In genomic region chr16:86959729-86960128, GRCh38 we compare ENCODE assay signal across 22 cellular contexts.
"Had no signal": no experiment of that assay in that cellular context is flagged by ENCODE, and none has a peak within 500 bp of the region (broad histone marks: within the 10 kb centered on the region; RNA-seq: fewer than 3 reads in every experiment).

No MANE protein-coding gene starts in this region.

- FAIRE-seq: colon, frontal cortex had no signal

- H3K4me1 ChIP-seq: lower lobe of right lung, parathyroid adenoma, vagina had no signal

- H3K4me3 Mint-ChIP-seq: immature natural killer cell; natural killer cell treated with Interleukin-12 subunit alpha and Interleukin-12 subunit beta and Interleukin-15 and Interleukin-18, amount 100 ng/mL, for 72 hours; stimulated activated naive CD8-positive, alpha-beta T cell treated with anti-CD3 and anti-CD28 coated beads, Interleukin-15, amount 100 ng/mL, for 72 hours had no signal

- H3K4me3 ChIP-seq: lower lobe of right lung, smooth muscle cell, suprapubic skin, vagina had no signal

- H3K27ac ChIP-seq: lower lobe of right lung, neutrophil, parathyroid adenoma, suprapubic skin, vagina had no signal

- DNase-seq: effector CD4-positive, alpha-beta T cell; immature natural killer cell; islet precursor cell; left ventricle myocardium superior; lower lobe of right lung; stimulated activated CD4-positive, alpha-beta T cell treated with anti-CD3 and anti-CD28 coated beads, Interleukin-12 subunit alpha, Interleukin-12 subunit beta, amount 100 ng/mL, for 4 hours; stimulated activated CD4-positive, alpha-beta T cell treated with anti-CD3 and anti-CD28 coated beads, Interleukin-1b, Interleukin-23, amount 100 ng/mL, for 48 hours; stimulated activated CD4-positive, alpha-beta T cell treated with anti-CD3 and anti-CD28 coated beads, Interleukin-4, amount 100 ng/mL, for 1 hour; stimulated activated CD8-positive, alpha-beta memory T cell treated with anti-CD3 and anti-CD28 coated beads, Interleukin-4, amount 100 ng/mL, for 48 hours; stimulated activated naive CD4-positive, alpha-beta T cell; stimulated activated naive CD8-positive, alpha-beta T cell treated with anti-CD3 and anti-CD28 coated beads, Interleukin-15, amount 100 ng/mL, for 72 hours; trophoblast cell had no signal

- H3K27ac Mint-ChIP-seq: immature natural killer cell; natural killer cell treated with Interleukin-12 subunit alpha and Interleukin-12 subunit beta and Interleukin-15 and Interleukin-18, amount 100 ng/mL, for 72 hours; progenitor cell of endocrine pancreas had no signal

- H3K9me3 ChIP-seq: lower lobe of right lung, neutrophil, suprapubic skin, vagina had no signal

- H3K9me3 Mint-ChIP-seq: immature natural killer cell; natural killer cell treated with Interleukin-12 subunit alpha and Interleukin-12 subunit beta and Interleukin-15 and Interleukin-18, amount 100 ng/mL, for 72 hours; stimulated activated naive CD8-positive, alpha-beta T cell treated with anti-CD3 and anti-CD28 coated beads, Interleukin-15, amount 100 ng/mL, for 72 hours had no signal

- ATAC-seq: lower lobe of right lung; natural killer cell treated with Interleukin-12 subunit alpha and Interleukin-12 subunit beta and Interleukin-15 and Interleukin-18, amount 100 ng/mL, for 72 hours; sciatic nerve; stimulated activated naive CD8-positive, alpha-beta T cell treated with anti-CD3 and anti-CD28 coated beads, Interleukin-15, amount 100 ng/mL, for 72 hours had no signal

- H3K9ac ChIP-seq: parathyroid adenoma had no signal

- H3K36me3 ChIP-seq: lower lobe of right lung, neutrophil, suprapubic skin, vagina had no signal

- H3K36me3 Mint-ChIP-seq: immature natural killer cell; natural killer cell treated with Interleukin-12 subunit alpha and Interleukin-12 subunit beta and Interleukin-15 and Interleukin-18, amount 100 ng/mL, for 72 hours had no signal
